Comparison of ENCODE assay signal across 11 cellular contexts in genomic region chrX:118350715-118351114, GRCh38. TPM values are rescaled to one million over a fixed set of nuclear protein-coding genes. Genes with fewer than 3 reads are reported as not detected.
A peak's percentile ranks its signal among the peaks of the same experiment; 100 is the strongest.
DNase-seq lines count a peak whose midpoint lies in the region; ATAC-seq and TF ChIP-seq lines count a peak whose summit lies in the region.
"Had no signal": no experiment of that assay in that cellular context is flagged by ENCODE, and none has a peak within 500 bp of the region (broad histone marks: within the 10 kb centered on the region; RNA-seq: fewer than 3 reads in every experiment).

No MANE protein-coding gene starts in this region.

- H3K4ac ChIP-seq in H9 (ENCODE audit: low read depth, low read length) = no peak overlapping the region

- no peaks in the 10 kb centered on the region for H3K23me2 ChIP-seq in H9 (ENCODE audit: insufficient read length, low read depth, low read length, poor library complexity, severe bottlenecking)

- no peak overlapping the region for H3T11ph ChIP-seq in H9 (ENCODE audit: low read length)

- no peak overlapping the region for H2BK15ac ChIP-seq in H9 (ENCODE audit: low read depth, low read length)

- H2BK20ac ChIP-seq in H9 (ENCODE audit: low read depth, low read length, poor library complexity, severe bottlenecking) = no peak overlapping the region

- H3K79me2 ChIP-seq in H9 (ENCODE audit: insufficient read depth, low read length) = peaks cover 25% of the 10 kb centered on the region; the same call in 1 of the 2 replicates

- no peak overlapping the region for H3K4me3 ChIP-seq in tibial artery
- H3K4me3 ChIP-seq: psoas muscle had no signal

- H3K27me3 Mint-ChIP-seq in stimulated activated naive CD8-positive, alpha-beta T cell treated with anti-CD3 and anti-CD28 coated beads, Interleukin-15, Interleukin-2, amounts not matched to agents 100 ng/mL and 50 ng/mL, for 24 hours = no peaks in the 10 kb centered on the region
- peaks cover 11% of the 10 kb centered on the region for H3K27me3 Mint-ChIP-seq in brain
- H3K27me3 Mint-ChIP-seq in H9 (ENCODE audit: low read depth) = no peaks in the 10 kb centered on the region

- DNase-seq in stimulated activated naive CD8-positive, alpha-beta T cell treated with anti-CD3 and anti-CD28 coated beads, Interleukin-15, Interleukin-2, amounts not matched to agents 100 U/mL and 50 U/mL, for 24 hours = no peak
- DNase-seq in MV-4-11 (lab: John Stamatoyannopoulos, UW) (peak; percentile 57), tibial artery (no peak), H9 (no peak)
- DNase-seq in effector CD4-positive, alpha-beta T cell = no peak
- no peak for DNase-seq in activated naive CD4-positive, alpha-beta T cell treated with anti-CD3 and anti-CD28 coated beads, Interleukin-2, amount 50 U/mL, for 72 hours (ENCODE audit: low spot score in 2 of 2)
- DNase-seq: activated CD4-positive, alpha-beta T cell treated with anti-CD3 and anti-CD28 coated beads, Interleukin-2, amount 50 U/mL, for 4 hours; NCI-H1105 treated with DMSO at 0.1 percent for 48 hours; psoas muscle had no signal

- no peak for ATAC-seq in stimulated activated naive CD8-positive, alpha-beta T cell treated with anti-CD3 and anti-CD28 coated beads, Interleukin-15, Interleukin-2, amounts not matched to agents 100 U/mL and 50 U/mL, for 24 hours
- ATAC-seq in activated naive CD4-positive, alpha-beta T cell treated with anti-CD3 and anti-CD28 coated beads, Interleukin-2, amount 50 U/mL, for 72 hours = no peak

- H3K27ac ChIP-seq in tibial artery (peak overlapping the region; percentile 44 to 57), H9 (ENCODE audit: insufficient read length, low read depth, low read length) (no peak overlapping the region)
- H3K27ac ChIP-seq: psoas muscle had no signal

- H3K9me3 ChIP-seq in tibial artery = no peaks in the 10 kb centered on the region
- H3K9me3 ChIP-seq in H9 (ENCODE audit: control insufficient read depth, low read depth, low read length) = peaks cover 5% of the 10 kb centered on the region
- H3K9me3 ChIP-seq: psoas muscle had no signal

- no peak overlapping the region for H2AFZ ChIP-seq in H9 (ENCODE audit: low read length)

- H3K18ac ChIP-seq in H9 (ENCODE audit: insufficient read length, low read depth, low read length) = no peak overlapping the region

- no peaks in the 10 kb centered on the region for H3K36me3 ChIP-seq in tibial artery

- H2AK5ac ChIP-seq in H9 (ENCODE audit: insufficient read length, low read length) = no peak overlapping the region

- H3K79me1 ChIP-seq in H9 (ENCODE audit: insufficient read depth, low read depth, low read length, poor library complexity, severe bottlenecking) = no peaks in the 10 kb centered on the region

- H4K8ac ChIP-seq in H9 (replicated peaks; ENCODE audit: insufficient read length, low read depth, low read length) = no peak overlapping the region

- H3K4me2 ChIP-seq in H9 (ENCODE audit: insufficient read depth, insufficient read length, low read length) = no peak overlapping the region

- no CpG with 5 or more reads among the region's 1 CpG for WGBS in H9 (ENCODE audit: extremely low coverage, insufficient read length, low lambda C conversion rate)

- H2BK12ac ChIP-seq in H9 (ENCODE audit: insufficient read length, low read depth, low read length) = no peak overlapping the region

- H3K23ac ChIP-seq in H9 (ENCODE audit: insufficient read length, low read depth, low read length) = no peak overlapping the region

- no peaks in the 10 kb centered on the region for H3K36me3 Mint-ChIP-seq in stimulated activated naive CD8-positive, alpha-beta T cell treated with anti-CD3 and anti-CD28 coated beads, Interleukin-15, Interleukin-2, amounts not matched to agents 100 ng/mL and 50 ng/mL, for 24 hours (ENCODE audit: low read depth)
- H3K36me3 Mint-ChIP-seq in brain = no peaks in the 10 kb centered on the region
- no peaks in the 10 kb centered on the region for H3K36me3 Mint-ChIP-seq in activated naive CD4-positive, alpha-beta T cell treated with anti-CD3 and anti-CD28 coated beads, Interleukin-2, amount 50 U/mL, for 72 hours
- peaks cover 0 to 2% (median 0%) of the 10 kb centered on the region in 3 experiments; a peak in 2 of 7 replicates for H3K36me3 Mint-ChIP-seq in H9 (ENCODE audit: insufficient read depth in 1 of 3, low read depth in 3 of 3)

- H3K4me1 ChIP-seq in tibial artery = peaks cover 0 to 52% (median 3%) of the 10 kb centered on the region in 4 donors
- peaks cover 3% of the 10 kb centered on the region for H3K4me1 ChIP-seq in H9 (ENCODE audit: insufficient read depth, low read length)

- no peak overlapping the region for H4K91ac ChIP-seq in H9 (ENCODE audit: insufficient read length, low read depth, low read length)

- H3K56ac ChIP-seq in H9 (ENCODE audit: insufficient read length, low read depth, low read length) = no peak overlapping the region

- H3K14ac ChIP-seq in H9 (ENCODE audit: insufficient read depth, low read length) = no peak overlapping the region

- TF ChIP-seq CTCF in brain (conservative IDR thresholded peaks at IDR 0.05) (no peak), tibial artery (IDR thresholded peaks at IDR 0.05) (no peak), H9 (conservative IDR thresholded peaks at IDR 0.05) (no peak)

- H3K9ac ChIP-seq in H9 (ENCODE audit: extremely low read depth, insufficient read length, low read length) = no peak overlapping the region

- H3K4me1 Mint-ChIP-seq in stimulated activated naive CD8-positive, alpha-beta T cell treated with anti-CD3 and anti-CD28 coated beads, Interleukin-15, Interleukin-2, amounts not matched to agents 100 ng/mL and 50 ng/mL, for 24 hours (ENCODE audit: low read depth) = peaks cover 66% of the 10 kb centered on the region
- H3K4me1 Mint-ChIP-seq in brain (peaks cover 60% of the 10 kb centered on the region), H9 (peaks cover 31 to 48% of the 10 kb centered on the region in 2 experiments)

- no peaks in the 10 kb centered on the region for H4K20me1 ChIP-seq in H9 (ENCODE audit: control insufficient read depth, insufficient read depth, insufficient read length)

- intact Hi-C loops in tibial artery (cut with DNase I; ENCODE audit: low total_unique reads) = no loop called here

- H3K27me3 ChIP-seq in tibial artery (no peaks in the 10 kb centered on the region), H9 (ENCODE audit: insufficient read depth, low read length) (no peaks in the 10 kb centered on the region)

- peak overlapping the region; percentile 55 for H3K27ac Mint-ChIP-seq in stimulated activated naive CD8-positive, alpha-beta T cell treated with anti-CD3 and anti-CD28 coated beads, Interleukin-15, Interleukin-2, amounts not matched to agents 100 ng/mL and 50 ng/mL, for 24 hours
- H3K27ac Mint-ChIP-seq in brain (peak overlapping the region in 1 of 5 experiments; percentile 53), H9 (no peak overlapping the region; a peak in 2 of 7 replicates)
- no peak overlapping the region for H3K27ac Mint-ChIP-seq in activated naive CD4-positive, alpha-beta T cell treated with anti-CD3 and anti-CD28 coated beads, Interleukin-2, amount 50 U/mL, for 72 hours

- peak overlapping the region; percentile 30 for H3K4me3 Mint-ChIP-seq in stimulated activated naive CD8-positive, alpha-beta T cell treated with anti-CD3 and anti-CD28 coated beads, Interleukin-15, Interleukin-2, amounts not matched to agents 100 ng/mL and 50 ng/mL, for 24 hours
- peak overlapping the region in 3 of 5 experiments; percentile 30 to 69 (median 53) for H3K4me3 Mint-ChIP-seq in brain
- H3K4me3 Mint-ChIP-seq in H9 = no peak overlapping the region; a peak in 1 of 5 replicates

- no peak overlapping the region for H2BK5ac ChIP-seq in H9 (ENCODE audit: insufficient read length, low read length)

- H3K9me3 Mint-ChIP-seq in stimulated activated naive CD8-positive, alpha-beta T cell treated with anti-CD3 and anti-CD28 coated beads, Interleukin-15, Interleukin-2, amounts not matched to agents 100 ng/mL and 50 ng/mL, for 24 hours = no peaks in the 10 kb centered on the region
- H3K9me3 Mint-ChIP-seq in brain (no peaks in the 10 kb centered on the region), H9 (no peaks in the 10 kb centered on the region)
- H3K9me3 Mint-ChIP-seq in activated naive CD4-positive, alpha-beta T cell treated with anti-CD3 and anti-CD28 coated beads, Interleukin-2, amount 50 U/mL, for 72 hours = no peaks in the 10 kb centered on the region

- H4K5ac ChIP-seq in H9 (ENCODE audit: insufficient read length, low read depth, low read length) = no peak overlapping the region

- no peak overlapping the region for H2BK120ac ChIP-seq in H9 (ENCODE audit: low read depth, low read length, poor library complexity, severe bottlenecking)

RNA-seq across cellular contexts. Expression of gene WDR44, which starts 4.8 kb away (rescaled TPM):
- polyA plus RNA-seq in brain (ENCODE audit: insufficient read depth, low read depth, low replicate concordance) = 7.8 TPM
- 1 to 10 TPM; 8.0 TPM for total RNA-seq in activated naive CD4-positive, alpha-beta T cell treated with anti-CD3 and anti-CD28 coated beads, Interleukin-2, amount 50 U/mL, for 72 hours
- total RNA-seq in H9 (2021) = 27.7 and 29.6 TPM in 2 replicates

Comparison
In these comparisons a context has a peak if more than half of its experiments do, and no peak if none do; other contexts are left out.
1. H3K4me3 Mint-ChIP-seq: peak in stimulated activated naive CD8-positive, alpha-beta T cell treated with anti-CD3 and anti-CD28 coated beads, Interleukin-15, Interleukin-2, amounts not matched to agents 100 ng/mL and 50 ng/mL, for 24 hours (single experiment) and brain (3 of 5); none in H9 (0 of 2).